In the genomic region with DNA sequence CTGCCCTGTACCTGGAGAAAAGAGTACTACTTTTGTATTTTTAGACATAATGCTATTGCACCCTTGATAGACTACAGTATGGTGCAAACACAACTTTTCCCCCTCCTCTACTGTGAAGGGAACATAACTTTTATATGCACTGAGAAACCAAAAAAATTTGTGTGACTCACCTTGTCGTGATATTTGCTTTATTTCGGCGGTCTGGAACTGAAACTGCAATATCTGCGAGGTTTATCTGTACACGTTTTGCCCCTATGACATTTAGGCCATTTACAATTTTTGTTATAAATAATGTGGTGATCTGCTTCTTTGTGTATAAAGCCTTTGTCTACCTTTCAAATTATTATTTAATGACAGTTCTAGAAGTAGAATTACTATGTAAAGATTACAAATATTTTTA, we compare ENCODE assay signal across 18 cellular contexts. TPM values are rescaled to one million over a fixed set of nuclear protein-coding genes. Genes with fewer than 3 reads are reported as not detected.
DNase-seq lines count a peak whose midpoint lies in the region; ATAC-seq and TF ChIP-seq lines count a peak whose summit lies in the region.
"Had no signal": no experiment of that assay in that cellular context is flagged by ENCODE, and none has a peak within 500 bp of the region (broad histone marks: within the 10 kb centered on the region; RNA-seq: fewer than 3 reads in every experiment).

No MANE protein-coding gene starts in this region.

- peak overlapping the region; percentile 36; the same call in 1 of the 2 replicates for H3K4me3 ChIP-seq in PC-3 (ENCODE audit: low read length)
- H3K4me3 ChIP-seq: PC-9 had no signal

- peak overlapping the region; percentile 79 for H3K4me2 ChIP-seq in PC-3 (ENCODE audit: low read length)
- H3K4me2 ChIP-seq: PC-9 had no signal

- peak overlapping the region; percentile 82 for H3K27ac Mint-ChIP-seq in activated CD8-positive, alpha-beta memory T cell treated with anti-CD3 and anti-CD28 coated beads, Interleukin-2, amount 10 ng/mL, durations not matched to agents 7 days and 5 days
- H3K27ac Mint-ChIP-seq in activated naive CD8-positive, alpha-beta T cell = peak overlapping the region; percentile 66
- H3K27ac Mint-ChIP-seq in stimulated activated naive CD8-positive, alpha-beta T cell treated with anti-CD3 and anti-CD28 coated beads, Interleukin-15, amount 100 ng/mL, for 72 hours = peak overlapping the region in 1 of 2 donors; percentile 68
- H3K27ac Mint-ChIP-seq: IgD-negative memory B cell had no signal

- H2AFZ ChIP-seq in PC-3 (ENCODE audit: low read length) = peak overlapping the region; percentile 49; the same call in 1 of the 2 replicates
- H2AFZ ChIP-seq: PC-9 had no signal

- H3K27me3 ChIP-seq in PC-3 (ENCODE audit: low read length) = no peaks in the 10 kb centered on the region

- H3K27me3 Mint-ChIP-seq in activated CD8-positive, alpha-beta memory T cell treated with anti-CD3 and anti-CD28 coated beads, Interleukin-2, amount 10 ng/mL, durations not matched to agents 7 days and 5 days = no peaks in the 10 kb centered on the region
- no peaks in the 10 kb centered on the region for H3K27me3 Mint-ChIP-seq in activated naive CD8-positive, alpha-beta T cell
- no peaks in the 10 kb centered on the region for H3K27me3 Mint-ChIP-seq in stimulated activated naive CD8-positive, alpha-beta T cell treated with anti-CD3 and anti-CD28 coated beads, Interleukin-15, amount 100 ng/mL, for 72 hours

- peak overlapping the region; percentile 43 for H3K9ac ChIP-seq in PC-3 (ENCODE audit: low read length)

- no peaks in the 10 kb centered on the region for H3K79me2 ChIP-seq in PC-3 (ENCODE audit: low read length)

- no peaks in the 10 kb centered on the region for H3K9me3 ChIP-seq in PC-3 (ENCODE audit: low read length)

- TF ChIP-seq CTCF in PC-3 (conservative IDR thresholded peaks at IDR 0.05; ENCODE audit: low read depth, low read length) = no peak

- peaks cover 32% of the 10 kb centered on the region for H3K4me1 ChIP-seq in PC-3 (ENCODE audit: insufficient read depth, low read length)

- H3K4me1 Mint-ChIP-seq in activated CD8-positive, alpha-beta memory T cell treated with anti-CD3 and anti-CD28 coated beads, Interleukin-2, amount 10 ng/mL, durations not matched to agents 7 days and 5 days = peaks cover 43% of the 10 kb centered on the region
- peaks cover 40% of the 10 kb centered on the region for H3K4me1 Mint-ChIP-seq in activated naive CD8-positive, alpha-beta T cell (ENCODE audit: low read depth)
- peaks cover 65% of the 10 kb centered on the region for H3K4me1 Mint-ChIP-seq in stimulated activated naive CD8-positive, alpha-beta T cell treated with anti-CD3 and anti-CD28 coated beads, Interleukin-15, amount 100 ng/mL, for 72 hours

- DNase-seq in activated CD8-positive, alpha-beta memory T cell treated with anti-CD3 and anti-CD28 coated beads, Interleukin-2, amount 10 ng/mL, durations not matched to agents 7 days and 5 days = no peak
- DNase-seq in activated CD8-positive, alpha-beta memory T cell treated with anti-CD3 and anti-CD28 coated beads, Interleukin-2, amount 50 U/mL, for 48 hours = no peak
- DNase-seq in PC-3 = peak; percentile 76
- DNase-seq in stimulated activated naive CD8-positive, alpha-beta T cell treated with anti-CD3 and anti-CD28 coated beads, Interleukin-15, amount 100 ng/mL, for 72 hours = no peak
- no peak for DNase-seq in SW480 (ENCODE audit: low spot score)
- no peak for DNase-seq in SIG-M5 treated with dmso at 0.1 percent for 504 hours (lab: John Stamatoyannopoulos, UW; ENCODE audit: unreplicated experiment)
- no peak for DNase-seq in NCI-H446 (lab: John Stamatoyannopoulos, UW)
- DNase-seq: DMS79, HCEC 1CT, NCI-H1048, NCI-H146, NCI-H2107, NCI-H226, NCI-H69, PC-9 had no signal

- no peaks in the 10 kb centered on the region for H3K36me3 ChIP-seq in PC-3 (ENCODE audit: low read depth, low read length)

- H3K9me2 ChIP-seq in PC-3 (replicated peaks; ENCODE audit: low read length) = no peaks in the 10 kb centered on the region

- CTCF ChIA-PET in activated CD8-positive, alpha-beta memory T cell treated with anti-CD3 and anti-CD28 coated beads, Interleukin-2, amount 10 ng/mL, durations not matched to agents 7 days and 5 days (lab: Charles Lee) = interaction anchor here (1.3 kb wide), 1 partner anchor 9 kb away, joined by 3 read pairs; no protein-coding TSS in a partner anchor
- CTCF ChIA-PET in PC-3 (lab: Charles Lee) = no interaction called here

- no peaks in the 10 kb centered on the region for H3K9me3 Mint-ChIP-seq in activated CD8-positive, alpha-beta memory T cell treated with anti-CD3 and anti-CD28 coated beads, Interleukin-2, amount 10 ng/mL, durations not matched to agents 7 days and 5 days (ENCODE audit: low read depth)
- H3K9me3 Mint-ChIP-seq in activated naive CD8-positive, alpha-beta T cell (ENCODE audit: low read depth) = no peaks in the 10 kb centered on the region
- H3K9me3 Mint-ChIP-seq in stimulated activated naive CD8-positive, alpha-beta T cell treated with anti-CD3 and anti-CD28 coated beads, Interleukin-15, amount 100 ng/mL, for 72 hours = no peaks in the 10 kb centered on the region
- H3K9me3 Mint-ChIP-seq: IgD-negative memory B cell had no signal

- peak; percentile 17 for ATAC-seq in activated CD8-positive, alpha-beta memory T cell treated with anti-CD3 and anti-CD28 coated beads, Interleukin-2, amount 10 ng/mL, durations not matched to agents 7 days and 5 days
- ATAC-seq in PC-3 = peak; percentile 63
- ATAC-seq in stimulated activated naive CD8-positive, alpha-beta T cell treated with anti-CD3 and anti-CD28 coated beads, Interleukin-15, amount 100 ng/mL, for 72 hours = no peak

- H3K27ac ChIP-seq in PC-3 (ENCODE audit: low read length) = peak overlapping the region; percentile 86
- H3K27ac ChIP-seq: PC-9 had no signal

- peak overlapping the region; percentile 56 for H3K4me3 Mint-ChIP-seq in activated CD8-positive, alpha-beta memory T cell treated with anti-CD3 and anti-CD28 coated beads, Interleukin-2, amount 10 ng/mL, durations not matched to agents 7 days and 5 days
- H3K4me3 Mint-ChIP-seq in activated naive CD8-positive, alpha-beta T cell = peak overlapping the region; percentile 44
- H3K4me3 Mint-ChIP-seq in stimulated activated naive CD8-positive, alpha-beta T cell treated with anti-CD3 and anti-CD28 coated beads, Interleukin-15, amount 100 ng/mL, for 72 hours = peak overlapping the region; percentile 33 to 35
- H3K4me3 Mint-ChIP-seq: CD14-positive monocyte, IgD-negative memory B cell had no signal

- BruUV-seq in PC-3 (replicated peaks; lab: Mats Ljungman, UMichigan) = no TSS peak

- peaks cover 8% of the 10 kb centered on the region for H3K36me3 Mint-ChIP-seq in activated CD8-positive, alpha-beta memory T cell treated with anti-CD3 and anti-CD28 coated beads, Interleukin-2, amount 10 ng/mL, durations not matched to agents 7 days and 5 days
- no peaks in the 10 kb centered on the region for H3K36me3 Mint-ChIP-seq in activated naive CD8-positive, alpha-beta T cell
- H3K36me3 Mint-ChIP-seq: CD14-positive monocyte, IgD-negative memory B cell had no signal

- peaks cover 2% of the 10 kb centered on the region for H3F3A ChIP-seq in PC-3 (ENCODE audit: low read length, unreplicated experiment)

- H4K20me1 ChIP-seq in PC-3 (ENCODE audit: low read length) = no peaks in the 10 kb centered on the region

- intact Hi-C loops in PC-3 (cut with micrococcal nuclease) = loop anchor here (5.0 kb wide), 1 partner anchor 36 kb away; a partner anchor contains a TSS

- POLR2A ChIA-PET in PC-3 (lab: Charles Lee; ENCODE audit: unreplicated experiment) = no interaction called here

RNA-seq across cellular contexts. Expression of a gene that starts 34.4 kb away (rescaled TPM):
- 10 to 100 TPM; 94.0 to 99.5 TPM for total RNA-seq in activated CD8-positive, alpha-beta memory T cell treated with anti-CD3 and anti-CD28 coated beads, Interleukin-2, amount 10 ng/mL, durations not matched to agents 7 days and 5 days
- 46.8 and 47.9 TPM in 2 replicates for total RNA-seq in PC-3 (2014; rRNA removed)
